In genomic region chr11:118290923-118291322, GRCh38 we compare ENCODE assay signal across 8 cellular contexts. TPM values are rescaled to one million over a fixed set of nuclear protein-coding genes. Genes with fewer than 3 reads are reported as not detected.
DNase-seq lines count a peak whose midpoint lies in the region; ATAC-seq lines count a peak whose summit lies in the region.

No MANE protein-coding gene starts in this region.

- no peaks in the 10 kb centered on the region for H3K27me3 Mint-ChIP-seq in activated T-helper 2 cell treated with anti-CD3 and anti-CD28 coated beads, Interferon-gamma antibody, Interleukin-2, Interleukin-4, amounts not matched to agents 10 μg/mL and 5 μg/mL and 100 μg/mL, durations not matched to agents 14 hours and 24 hours and 36 hours (ENCODE audit: low read depth)

- H3K27ac Mint-ChIP-seq in activated T-helper 2 cell treated with anti-CD3 and anti-CD28 coated beads, Interferon-gamma antibody, Interleukin-2, Interleukin-4, amounts not matched to agents 10 μg/mL and 5 μg/mL and 100 μg/mL, durations not matched to agents 14 hours and 24 hours and 36 hours, result no peak overlapping the region

- H3K9me3 ChIP-seq in iPS DF 6.9 (ENCODE audit: control insufficient read depth, insufficient read depth, low read length), result no peaks in the 10 kb centered on the region

- no peaks in the 10 kb centered on the region for H3K27me3 ChIP-seq in iPS DF 6.9 (ENCODE audit: control insufficient read depth, insufficient read depth, low read length)

- H3K4me1 Mint-ChIP-seq in activated T-helper 2 cell treated with anti-CD3 and anti-CD28 coated beads, Interferon-gamma antibody, Interleukin-2, Interleukin-4, amounts not matched to agents 10 μg/mL and 5 μg/mL and 100 μg/mL, durations not matched to agents 14 hours and 24 hours and 36 hours (ENCODE audit: low read depth), result peaks cover 22% of the 10 kb centered on the region

- peak; percentile 8 for DNase-seq in DMS153 (lab: John Stamatoyannopoulos, UW)
- DNase-seq in DMS153 treated with DMSO at 0.1 percent for 48 hours (lab: John Stamatoyannopoulos, UW; ENCODE audit: unreplicated experiment), result no peak
- peak; percentile 60 for DNase-seq in MV-4-11 (lab: John Stamatoyannopoulos, UW)
- peak; percentile 21 for DNase-seq in activated T-helper 2 cell treated with anti-CD3 and anti-CD28 coated beads, Interferon-gamma antibody, Interleukin-2, Interleukin-4, amounts not matched to agents 10 μg/mL and 5 μg/mL and 100 μg/mL, durations not matched to agents 14 hours and 24 hours and 36 hours (ENCODE audit: low spot score)
- peak; percentile 27 for DNase-seq in iPS DF 6.9 (ENCODE audit: low read depth, low spot score)
- peak; percentile 42 for DNase-seq in superior temporal gyrus (ENCODE audit: extremely low spot score)
- DNase-seq in GOT3 (lab: John Stamatoyannopoulos, UW), result no peak

- peaks cover 6% of the 10 kb centered on the region for H3K9me3 Mint-ChIP-seq in activated T-helper 2 cell treated with anti-CD3 and anti-CD28 coated beads, Interferon-gamma antibody, Interleukin-2, Interleukin-4, amounts not matched to agents 10 μg/mL and 5 μg/mL and 100 μg/mL, durations not matched to agents 14 hours and 24 hours and 36 hours

- H3K27ac ChIP-seq in iPS DF 6.9 (ENCODE audit: low read length), result no peak overlapping the region

- no CpG with 5 or more reads among the region's 9 CpGs for WGBS in iPS DF 6.9 (ENCODE audit: insufficient coverage, insufficient read length)

- intact Hi-C loops in activated T-helper 2 cell treated with anti-CD3 and anti-CD28 coated beads, Interferon-gamma antibody, Interleukin-2, Interleukin-4, amounts not matched to agents 10 μg/mL and 5 μg/mL and 100 μg/mL, durations not matched to agents 14 hours and 24 hours and 36 hours (cut with micrococcal nuclease), result loop anchor here (1.0 kb wide), 2 partner anchors 93 to 146 kb away; no protein-coding TSS in a partner anchor

- H3K4me3 Mint-ChIP-seq in activated T-helper 2 cell treated with anti-CD3 and anti-CD28 coated beads, Interferon-gamma antibody, Interleukin-2, Interleukin-4, amounts not matched to agents 10 μg/mL and 5 μg/mL and 100 μg/mL, durations not matched to agents 14 hours and 24 hours and 36 hours (ENCODE audit: low read depth), result no peak overlapping the region

- no peaks in the 10 kb centered on the region for H3K4me1 ChIP-seq in iPS DF 6.9 (ENCODE audit: control insufficient read depth, insufficient read depth, low read length)

- H3K36me3 ChIP-seq in iPS DF 6.9 (ENCODE audit: control insufficient read depth, insufficient read depth, low read length), result no peaks in the 10 kb centered on the region

- H3K4me3 ChIP-seq in iPS DF 6.9 (ENCODE audit: low read length), result no peak overlapping the region

- H3K36me3 Mint-ChIP-seq in activated T-helper 2 cell treated with anti-CD3 and anti-CD28 coated beads, Interferon-gamma antibody, Interleukin-2, Interleukin-4, amounts not matched to agents 10 μg/mL and 5 μg/mL and 100 μg/mL, durations not matched to agents 14 hours and 24 hours and 36 hours (ENCODE audit: low read depth), result peaks cover 5% of the 10 kb centered on the region

- no peak for ATAC-seq in HG03280 (IDR thresholded peaks at IDR 0.05; ENCODE audit: unreplicated experiment)

RNA-seq across cellular contexts. Expression of gene CD3E, which starts 13.6 kb away (rescaled TPM):
- total RNA-seq in activated T-helper 2 cell treated with anti-CD3 and anti-CD28 coated beads, Interferon-gamma antibody, Interleukin-2, Interleukin-4, amounts not matched to agents 10 μg/mL and 5 μg/mL and 100 μg/mL, durations not matched to agents 14 hours and 24 hours and 36 hours, result 518 and 529 TPM in 2 replicates

RNA-seq across cellular contexts. Expression of gene MPZL2, which starts 26.8 kb away (rescaled TPM):
- 13.9 and 14.6 TPM in 2 replicates for total RNA-seq in activated T-helper 2 cell treated with anti-CD3 and anti-CD28 coated beads, Interferon-gamma antibody, Interleukin-2, Interleukin-4, amounts not matched to agents 10 μg/mL and 5 μg/mL and 100 μg/mL, durations not matched to agents 14 hours and 24 hours and 36 hours

RNA-seq across cellular contexts. Expression of gene MPZL3, which starts 38.8 kb away (rescaled TPM):
- 49.5 and 49.7 TPM in 2 replicates for total RNA-seq in activated T-helper 2 cell treated with anti-CD3 and anti-CD28 coated beads, Interferon-gamma antibody, Interleukin-2, Interleukin-4, amounts not matched to agents 10 μg/mL and 5 μg/mL and 100 μg/mL, durations not matched to agents 14 hours and 24 hours and 36 hours

RNA-seq across cellular contexts. Expression of gene CD3D, which starts 51.6 kb away (rescaled TPM):
- 386 and 400 TPM in 2 replicates for total RNA-seq in activated T-helper 2 cell treated with anti-CD3 and anti-CD28 coated beads, Interferon-gamma antibody, Interleukin-2, Interleukin-4, amounts not matched to agents 10 μg/mL and 5 μg/mL and 100 μg/mL, durations not matched to agents 14 hours and 24 hours and 36 hours

RNA-seq across cellular contexts. Expression of gene CD3G, which starts 53.2 kb away (rescaled TPM):
- 134 and 139 TPM in 2 replicates for total RNA-seq in activated T-helper 2 cell treated with anti-CD3 and anti-CD28 coated beads, Interferon-gamma antibody, Interleukin-2, Interleukin-4, amounts not matched to agents 10 μg/mL and 5 μg/mL and 100 μg/mL, durations not matched to agents 14 hours and 24 hours and 36 hours

Comparison
In these comparisons a context has a peak if more than half of its experiments do, and no peak if none do; other contexts are left out.
1. DNase-seq: peak in DMS153 (single experiment), MV-4-11 (single experiment), activated T-helper 2 cell treated with anti-CD3 and anti-CD28 coated beads, Interferon-gamma antibody, Interleukin-2, Interleukin-4, amounts not matched to agents 10 μg/mL and 5 μg/mL and 100 μg/mL, durations not matched to agents 14 hours and 24 hours and 36 hours (single experiment), iPS DF 6.9 (single experiment) and superior temporal gyrus (single experiment); none in DMS153 treated with DMSO at 0.1 percent for 48 hours (single experiment) and GOT3 (single experiment).